16 cellular contexts compared by ENCODE assay signal in genomic region chr18:44067201-44067600, GRCh38.
"Had no signal": no experiment of that assay in that cellular context is flagged by ENCODE, and none has a peak within 500 bp of the region (broad histone marks: within the 10 kb centered on the region; RNA-seq: fewer than 3 reads in every experiment).

No MANE protein-coding gene starts in this region.

- DNase-seq: effector memory CD4-positive, alpha-beta T cell; heart right ventricle; hypothalamus; kidney glomerular epithelial cell; mammary epithelial cell; naive thymus-derived CD4-positive, alpha-beta T cell; nephron progenitor cell; psoas muscle; retina; right lobe of liver; stimulated activated CD4-positive, alpha-beta T cell treated with anti-CD3 and anti-CD28 coated beads, Interleukin-4, amount 100 ng/mL, for 1 hour; stimulated activated CD8-positive, alpha-beta memory T cell treated with anti-CD3 and anti-CD28 coated beads, Interleukin-4, amount 100 ng/mL, for 48 hours; tibial artery; upper lobe of left lung; uterus had no signal

- H3K27ac ChIP-seq: heart right ventricle, neutrophil, psoas muscle, right lobe of liver, tibial artery, upper lobe of left lung, uterus had no signal
